Comparison of ENCODE assay signal across 27 cellular contexts in genomic region chr11:62360685-62361084, GRCh38. TPM values are rescaled to one million over a fixed set of nuclear protein-coding genes. Genes with fewer than 3 reads are reported as not detected.
"Had no signal": no experiment of that assay in that cellular context is flagged by ENCODE, and none has a peak within 500 bp of the region (broad histone marks: within the 10 kb centered on the region; RNA-seq: fewer than 3 reads in every experiment).

No MANE protein-coding gene starts in this region.

- H3K4me3 ChIP-seq: coronary artery, neural progenitor cell, upper lobe of right lung had no signal

- H3K9me3 ChIP-seq: upper lobe of right lung had no signal

- FAIRE-seq: bronchial epithelial cell, islet of Langerhans had no signal

- H3K4me1 ChIP-seq: upper lobe of right lung had no signal

- H3K27ac ChIP-seq: coronary artery, neural progenitor cell had no signal

- DNase-seq: activated CD4-positive, alpha-beta T cell treated with anti-CD3 and anti-CD28 coated beads for 4 hours; activated CD4-positive, alpha-beta T cell treated with anti-CD3 and anti-CD28 coated beads, Interleukin-2, amount 50 U/mL, for 48 hours; activated CD4-positive, CD25-positive, alpha-beta regulatory T cell; activated CD8-positive, alpha-beta memory T cell treated with anti-CD3 and anti-CD28 coated beads, Interleukin-2, amount 50 U/mL, for 48 hours; activated naive CD4-positive, alpha-beta T cell treated with Interleukin-2 at 50 U/mL for 16 hours; activated naive CD8-positive, alpha-beta T cell treated with anti-CD3 and anti-CD28 coated beads for 36 hours; activated T-cell treated with anti-CD3 and anti-CD28 coated beads, Interleukin-2, amount 50 U/mL, for 4 hours; cerebellar nuclear complex; effector CD4-positive, alpha-beta T cell; foreskin melanocyte; mesendoderm; naive thymus-derived CD4-positive, alpha-beta T cell; posterior cingulate gyrus; stimulated activated CD4-positive, alpha-beta T cell treated with anti-CD3 and anti-CD28 coated beads, Interleukin-2, amount 100 ng/mL, for 48 hours; stimulated activated CD8-positive, alpha-beta memory T cell treated with anti-CD3 and anti-CD28 coated beads, Interleukin-4, amount 100 ng/mL, for 48 hours; stimulated activated naive B cell treated with anti-CD40 and anti-IgM and Interleukin-4, amounts not matched to agents 10 μg/mL and 1 μg/mL and 100 μg/mL, for 72 hours; T1000; upper lobe of right lung had no signal

- H3K9ac ChIP-seq: neural progenitor cell had no signal

- H3K27me3 ChIP-seq: neural progenitor cell, upper lobe of right lung had no signal

RNA-seq across cellular contexts. Expression of gene SCGB1A1, which starts 58.1 kb away (rescaled TPM):
- total RNA-seq: activated CD8-positive, alpha-beta memory T cell treated with anti-CD3 and anti-CD28 coated beads for 36 hours; activated naive CD8-positive, alpha-beta T cell treated with anti-CD3 and anti-CD28 coated beads for 36 hours; activated T-helper 2 cell treated with anti-CD3 and anti-CD28 coated beads, Interferon-gamma antibody, Interleukin-2, Interleukin-4, amounts not matched to agents 10 μg/mL and 5 μg/mL and 100 μg/mL, durations not matched to agents 14 hours and 24 hours and 36 hours; bronchial epithelial cell; liver; naive thymus-derived CD4-positive, alpha-beta T cell; omental fat pad; renal cortical epithelial cell had no signal
